In the genomic region with DNA sequence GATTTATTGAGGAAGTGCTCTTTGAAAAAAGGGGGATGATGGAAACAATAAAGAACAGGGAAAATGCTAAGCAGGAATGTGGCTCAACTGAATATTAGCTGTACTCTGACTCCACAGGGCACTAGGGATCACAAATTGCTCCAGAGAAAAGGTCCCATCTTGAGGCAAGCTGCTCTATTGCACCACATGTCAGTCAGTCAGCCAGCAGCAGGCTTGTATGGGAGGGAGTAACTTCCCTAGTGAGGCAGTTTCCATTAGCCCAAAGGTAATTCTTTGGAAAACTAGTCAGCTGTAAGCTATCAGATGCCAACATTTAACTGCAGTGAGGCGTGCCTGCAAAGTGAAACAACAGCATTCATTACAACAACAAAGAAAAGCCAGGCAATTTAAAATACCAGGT, we compare ENCODE assay signal across 15 cellular contexts.
DNase-seq lines count a peak whose midpoint lies in the region; ATAC-seq and TF ChIP-seq lines count a peak whose summit lies in the region.
"Had no signal": no experiment of that assay in that cellular context is flagged by ENCODE, and none has a peak within 500 bp of the region (broad histone marks: within the 10 kb centered on the region; RNA-seq: fewer than 3 reads in every experiment).

No MANE protein-coding gene starts in this region.

- CTCF ChIA-PET in WTC11 (lab: Charles Lee), result interaction anchor here (0.8 kb wide), 1 partner anchor 73 kb away, joined by 3 read pairs; no protein-coding TSS in a partner anchor

- TF ChIP-seq CTCF in WTC11 (IDR thresholded peaks at IDR 0.05), result no peak

- 56% methylated on average over 1 of the region's 1 CpG for WGBS in right cardiac atrium

- DNase-seq in left cardiac atrium (no peak), right cardiac atrium (no peak), WTC11 (ENCODE audit: low spot score) (no peak), iPS DF 19.7 (ENCODE audit: low read depth, low spot score) (peak; percentile 23), RKO (ENCODE audit: low spot score) (no peak)
- DNase-seq: activated T-cell treated with anti-CD3 and anti-CD28 coated beads, Interleukin-2, amount 50 U/mL, for 1 hour; amniotic stem cell; NCI-H1105 treated with DMSO at 0.1 percent for 48 hours; NCI-H526 had no signal

- no peak overlapping the region for H3K27ac Mint-ChIP-seq in WTC11
- H3K27ac Mint-ChIP-seq: nephron, type B pancreatic cell had no signal

- H3K27me3 Mint-ChIP-seq in WTC11 (ENCODE audit: low read depth), result no peaks in the 10 kb centered on the region
- H3K27me3 Mint-ChIP-seq: type B pancreatic cell had no signal

- no peaks in the 10 kb centered on the region for H3K36me3 Mint-ChIP-seq in WTC11
- H3K36me3 Mint-ChIP-seq: type B pancreatic cell had no signal

- intact Hi-C loops in left cardiac atrium (cut with DNase I), result no loop called here
- intact Hi-C loops in right cardiac atrium (cut with DNase I), result no loop called here

- no peak overlapping the region for H3K27ac ChIP-seq in right cardiac atrium (ENCODE audit: low read length)
- H3K27ac ChIP-seq: SJSA1 had no signal

- no peaks in the 10 kb centered on the region for H3K4me1 ChIP-seq in right cardiac atrium (ENCODE audit: control insufficient read depth, insufficient read depth, low read length)
- H3K4me1 ChIP-seq: SJSA1 had no signal

- no peaks in the 10 kb centered on the region; the same call in 1 of the 2 replicates for H3K9me3 Mint-ChIP-seq in WTC11
- H3K9me3 Mint-ChIP-seq: nephron had no signal

- no peaks in the 10 kb centered on the region; the same call in 1 of the 2 replicates for H3K4me1 Mint-ChIP-seq in WTC11
- H3K4me1 Mint-ChIP-seq: nephron had no signal

- POLR2A ChIA-PET in WTC11 (lab: Charles Lee), result no interaction called here

- no peaks in the 10 kb centered on the region for H3K9me3 ChIP-seq in right cardiac atrium (ENCODE audit: control insufficient read depth, low read length)
- H3K9me3 ChIP-seq: SJSA1 had no signal

- no peak overlapping the region for H3K4me3 ChIP-seq in right cardiac atrium (ENCODE audit: low read length)
- H3K4me3 ChIP-seq: SJSA1 had no signal

- peaks cover 3% of the 10 kb centered on the region for H3K27me3 ChIP-seq in right cardiac atrium (ENCODE audit: control insufficient read depth, insufficient read depth)
- H3K27me3 ChIP-seq: SJSA1 had no signal

- no peak overlapping the region for H3K4me3 Mint-ChIP-seq in WTC11
- H3K4me3 Mint-ChIP-seq: nephron, type B pancreatic cell had no signal

- ATAC-seq in left cardiac atrium, result peak; percentile 57 to 72
- ATAC-seq in right cardiac atrium, result no peak
- ATAC-seq in WTC11, result peak; percentile 92
- ATAC-seq in HG03521 (IDR thresholded peaks at IDR 0.05; ENCODE audit: unreplicated experiment), result no peak
- ATAC-seq in GM19397 (IDR thresholded peaks at IDR 0.05; ENCODE audit: unreplicated experiment), result no peak
- ATAC-seq in GM19455 (IDR thresholded peaks at IDR 0.05; ENCODE audit: unreplicated experiment), result no peak

TF ChIP-seq in WTC11, 78 proteins besides CTCF, POLR2A, EP300 and RAD21:
- TF ChIP-seq ZNF416 (CRISPR knock-in tag; IDR thresholded peaks at IDR 0.05) (no peak), ZNF121 (CRISPR knock-in tag; IDR thresholded peaks at IDR 0.05) (no peak), FOXP1 (CRISPR knock-in tag; IDR thresholded peaks at IDR 0.05; ENCODE audit: borderline replicate concordance) (no peak), RELA (CRISPR knock-in tag; IDR thresholded peaks at IDR 0.05; ENCODE audit: borderline replicate concordance) (no peak)

Comparison
In these comparisons a context has a peak if more than half of its experiments do, and no peak if none do; other contexts are left out.
1. ATAC-seq: peak in left cardiac atrium (2 of 2) and WTC11 (single experiment); none in right cardiac atrium (0 of 2), HG03521 (single experiment), GM19397 (single experiment) and GM19455 (single experiment).